Comparison of ENCODE assay signal across 12 cellular contexts in genomic region chr2:62856228-62857040, GRCh38.
"Had no signal": no experiment of that assay in that cellular context is flagged by ENCODE, and none has a peak within 500 bp of the region (broad histone marks: within the 10 kb centered on the region; RNA-seq: fewer than 3 reads in every experiment).

No MANE protein-coding gene starts in this region.

- DNase-seq: activated CD4-positive, alpha-beta T cell treated with anti-CD3 and anti-CD28 coated beads for 1 hour; activated CD4-positive, alpha-beta T cell treated with anti-CD3 and anti-CD28 coated beads, Interleukin-2, amount 50 U/mL, for 48 hours; activated CD8-positive, alpha-beta memory T cell treated with anti-CD3 and anti-CD28 coated beads, Interleukin-2, amount 10 ng/mL, durations not matched to agents 7 days and 5 days; activated effector memory CD4-positive, alpha-beta T cell treated with Interleukin-2 at 50 U/mL for 16 hours; activated T-cell treated with anti-CD3 and anti-CD28 coated beads, Interleukin-2, amount 50 U/mL, for 24 hours; endodermal cell; nephron progenitor cell; stimulated activated CD4-positive, alpha-beta T cell treated with anti-CD3 and anti-CD28 coated beads, Interleukin-12 subunit alpha, Interleukin-12 subunit beta, amount 100 ng/mL, for 4 hours; stimulated activated naive CD4-positive, alpha-beta T cell treated with Interleukin-2 at 50 U/mL for 16 hours; upper lobe of right lung had no signal

- H3K4me1 ChIP-seq: psoas muscle, upper lobe of right lung had no signal

- H3K27me3 ChIP-seq: upper lobe of right lung had no signal

- H3K27ac ChIP-seq: psoas muscle, upper lobe of right lung had no signal

- H3K4me3 ChIP-seq: psoas muscle, upper lobe of right lung had no signal

- H3K9me3 ChIP-seq: upper lobe of right lung had no signal

- ATAC-seq: activated CD8-positive, alpha-beta memory T cell treated with anti-CD3 and anti-CD28 coated beads, Interleukin-2, amount 10 ng/mL, durations not matched to agents 7 days and 5 days; activated naive CD4-positive, alpha-beta T cell treated with anti-CD3 and anti-CD28 coated beads, Interleukin-2, amount 50 U/mL, for 72 hours; psoas muscle had no signal
